Comparison of ENCODE assay signal across 28 cellular contexts in genomic region chr13:109533350-109533749, GRCh38.
"Had no signal": no experiment of that assay in that cellular context is flagged by ENCODE, and none has a peak within 500 bp of the region (broad histone marks: within the 10 kb centered on the region; RNA-seq: fewer than 3 reads in every experiment).

No MANE protein-coding gene starts in this region.

- H3K36me3 Mint-ChIP-seq: natural killer cell; stimulated activated effector memory CD8-positive, alpha-beta T cell treated with anti-CD3 and anti-CD28 coated beads, Interleukin-12 subunit alpha, Interleukin-12 subunit beta, amount 100 ng/mL, for 72 hours had no signal

- H3K4me3 ChIP-seq: neural progenitor cell, ovary, psoas muscle, right lobe of liver, sigmoid colon, stomach, thoracic aorta, thyroid gland, tibial nerve, upper lobe of left lung, vagina had no signal

- H3K9ac ChIP-seq: neural progenitor cell, parathyroid adenoma had no signal

- H2AFZ ChIP-seq: neural progenitor cell, parathyroid adenoma had no signal

- H3K9me3 Mint-ChIP-seq: natural killer cell; nephron; stimulated activated naive CD8-positive, alpha-beta T cell treated with anti-CD3 and anti-CD28 coated beads, Interleukin-15, Interleukin-2, amounts not matched to agents 100 ng/mL and 50 ng/mL, for 24 hours had no signal

- H3K4me1 Mint-ChIP-seq: natural killer cell; nephron; stimulated activated effector memory CD8-positive, alpha-beta T cell treated with anti-CD3 and anti-CD28 coated beads, Interleukin-12 subunit alpha, Interleukin-12 subunit beta, amount 100 ng/mL, for 72 hours; stimulated activated naive B cell treated with anti-CD40 and anti-IgM and Interleukin-4, amounts not matched to agents 10 μg/mL and 1 μg/mL and 100 μg/mL, for 72 hours had no signal

- H3K4me1 ChIP-seq: neural progenitor cell, parathyroid adenoma, psoas muscle, right lobe of liver, sigmoid colon, stomach, thyroid gland, tibial nerve, upper lobe of left lung, vagina had no signal

- H3K4me3 Mint-ChIP-seq: natural killer cell; nephron; neural progenitor cell; stimulated activated effector memory CD8-positive, alpha-beta T cell treated with anti-CD3 and anti-CD28 coated beads, Interleukin-12 subunit alpha, Interleukin-12 subunit beta, amount 100 ng/mL, for 72 hours; stimulated activated naive B cell treated with anti-CD40 and anti-IgM and Interleukin-4, amounts not matched to agents 10 μg/mL and 1 μg/mL and 100 μg/mL, for 72 hours; stimulated activated naive CD8-positive, alpha-beta T cell treated with anti-CD3 and anti-CD28 coated beads, Interleukin-15, Interleukin-2, amounts not matched to agents 100 ng/mL and 50 ng/mL, for 24 hours had no signal

- H3K79me2 ChIP-seq: parathyroid adenoma had no signal

- H3K9me3 ChIP-seq: ovary, psoas muscle, right lobe of liver, sigmoid colon, stomach, thoracic aorta, thyroid gland, tibial nerve, upper lobe of left lung, vagina had no signal

- H3K27ac Mint-ChIP-seq: natural killer cell; nephron; neural progenitor cell; progenitor cell of endocrine pancreas; stimulated activated effector memory CD8-positive, alpha-beta T cell treated with anti-CD3 and anti-CD28 coated beads, Interleukin-12 subunit alpha, Interleukin-12 subunit beta, amount 100 ng/mL, for 72 hours; stimulated activated naive B cell treated with anti-CD40 and anti-IgM and Interleukin-4, amounts not matched to agents 10 μg/mL and 1 μg/mL and 100 μg/mL, for 72 hours; stimulated activated naive CD8-positive, alpha-beta T cell treated with anti-CD3 and anti-CD28 coated beads, Interleukin-15, Interleukin-2, amounts not matched to agents 100 ng/mL and 50 ng/mL, for 24 hours had no signal

- H3K36me3 ChIP-seq: neural progenitor cell, ovary, right lobe of liver, sigmoid colon, stomach, thoracic aorta, thyroid gland, tibial nerve, upper lobe of left lung, vagina had no signal

- FAIRE-seq: small intestine, urothelium cell line had no signal

- H3K27me3 ChIP-seq: neural progenitor cell, ovary, right lobe of liver, sigmoid colon, stomach, thyroid gland, tibial nerve, upper lobe of left lung, vagina had no signal

- DNase-seq: natural killer cell; occipital lobe; ovary; psoas muscle; right cardiac atrium; right lobe of liver; sigmoid colon; small intestine; stimulated activated CD4-positive, alpha-beta T cell treated with anti-CD3 and anti-CD28 coated beads, Interleukin-15, amount 100 ng/mL, for 24 hours; stimulated activated CD4-positive, alpha-beta T cell treated with anti-CD3 and anti-CD28 coated beads, Interleukin-2, amount 100 ng/mL, for 24 hours; stimulated activated CD4-positive, alpha-beta T cell treated with anti-CD3 and anti-CD28 coated beads, Interleukin-2, amount 100 ng/mL, for 48 hours; stimulated activated CD4-positive, alpha-beta T cell treated with anti-CD3 and anti-CD28 coated beads, Interleukin-4, amount 100 ng/mL, for 24 hours; stimulated activated naive B cell treated with anti-CD40 and anti-IgM and Interleukin-4, amounts not matched to agents 10 μg/mL and 1 μg/mL and 100 μg/mL, for 72 hours; stimulated activated naive CD4-positive, alpha-beta T cell treated with Interleukin-2 at 50 U/mL for 16 hours; stomach; thyroid gland; trophoblast cell; upper lobe of left lung had no signal

- H3K27ac ChIP-seq: neural progenitor cell, ovary, parathyroid adenoma, psoas muscle, right lobe of liver, sigmoid colon, stomach, thoracic aorta, thyroid gland, tibial nerve, upper lobe of left lung, vagina had no signal

- H3K4me2 ChIP-seq: neural progenitor cell had no signal
